8 cellular contexts compared by ENCODE assay signal in the genomic region with DNA sequence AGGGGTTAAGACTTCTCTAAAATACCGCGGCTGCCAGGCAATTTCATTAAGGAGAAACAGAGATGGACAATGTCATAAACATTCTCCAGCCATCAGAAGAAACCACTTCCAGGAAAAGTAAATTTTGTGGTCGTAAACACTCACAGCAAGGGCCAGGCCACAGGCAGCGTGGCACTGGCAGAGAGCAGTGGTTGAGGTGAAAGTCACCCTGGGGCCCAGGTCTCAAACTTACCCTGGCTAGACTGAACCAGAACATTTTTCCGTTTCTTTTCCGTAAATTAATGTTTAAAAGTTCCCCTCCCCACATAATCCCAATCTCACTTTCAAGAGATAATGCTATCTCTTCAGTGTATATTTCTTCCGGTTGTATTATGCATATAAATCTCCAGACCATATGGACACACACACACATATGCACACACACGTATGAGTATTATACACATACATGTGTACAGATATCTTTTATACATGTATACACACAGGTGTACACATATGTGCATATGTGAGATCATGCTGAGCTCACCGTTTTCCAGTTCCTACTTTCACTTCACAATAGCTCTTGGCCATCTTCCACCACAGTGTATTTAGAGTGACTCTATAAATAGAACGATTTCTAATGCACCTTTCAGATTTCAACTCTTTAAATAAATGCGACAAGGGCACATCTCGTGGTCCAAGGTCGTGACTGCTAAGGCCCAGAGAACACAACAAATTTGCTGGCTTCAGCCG.
DNase-seq lines count a peak whose midpoint lies in the region; ATAC-seq and TF ChIP-seq lines count a peak whose summit lies in the region.

No MANE protein-coding gene starts in this region.

- H3K9me3 ChIP-seq in body of pancreas: no peaks in the 10 kb centered on the region

- H3K27ac ChIP-seq in body of pancreas: no peak overlapping the region

- TF ChIP-seq CTCF in body of pancreas (IDR thresholded peaks at IDR 0.05): no peak

- H3K4me1 ChIP-seq in body of pancreas: peaks cover 3% of the 10 kb centered on the region

- ATAC-seq in GM19438 (IDR thresholded peaks at IDR 0.05; ENCODE audit: low read depth, unreplicated experiment) (peak; percentile 59), HG03135 (IDR thresholded peaks at IDR 0.05; ENCODE audit: unreplicated experiment) (peak; percentile 54), body of pancreas (peak; percentile 52)

- peak; percentile 20 for DNase-seq in CD1c-positive myeloid dendritic cell (ENCODE audit: extremely low spot score)
- DNase-seq in body of pancreas: no peak
- DNase-seq in stimulated activated CD4-positive, alpha-beta T cell treated with anti-CD3 and anti-CD28 coated beads, Interleukin-4, amount 100 ng/mL, for 1 hour: no peak
- DNase-seq in NCI-H1048 (lab: John Stamatoyannopoulos, UW): no peak
- DNase-seq in 8988T: no peak
- DNase-seq in COLO829 (ENCODE audit: low spot score): no peak

- intact Hi-C loops in body of pancreas (cut with DNase I): loop anchor here (10.0 kb wide), 1 partner anchor 227 kb away; no protein-coding TSS in a partner anchor

- H3K36me3 ChIP-seq in body of pancreas (replicated peaks in 1 of 2; ENCODE audit: insufficient read depth in 1 of 2, low read depth in 2 of 2): no peaks in the 10 kb centered on the region

- no peak for TF ChIP-seq POLR2A in body of pancreas (IDR thresholded peaks at IDR 0.05)

- 43 to 46% methylated on average over 14 of the region's 14 CpGs for WGBS in body of pancreas, 2 donors

- no peak overlapping the region for H3K4me3 ChIP-seq in body of pancreas

- no peaks in the 10 kb centered on the region for H3K27me3 ChIP-seq in body of pancreas
